Comparison of ENCODE assay signal across 15 cellular contexts in the genomic region with DNA sequence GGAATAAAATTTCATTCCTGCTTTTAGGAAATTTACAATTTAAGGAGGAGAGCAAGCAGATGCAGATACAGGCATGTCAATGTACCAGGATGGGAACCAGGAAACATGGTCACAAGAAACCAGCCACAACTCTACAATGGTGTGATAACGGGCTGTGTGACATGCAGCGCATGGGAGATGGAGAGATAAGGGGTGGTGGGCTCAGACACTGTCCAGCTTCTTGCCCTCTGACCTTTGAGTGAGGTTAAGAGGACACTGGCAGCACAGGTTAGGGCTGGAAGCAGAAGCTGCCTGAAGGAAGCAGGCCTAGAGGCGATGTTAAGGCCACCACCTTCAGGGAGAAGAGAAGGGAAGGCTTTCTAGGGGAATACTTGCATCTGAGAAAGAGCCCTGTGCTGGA. TPM values are rescaled to one million over a fixed set of nuclear protein-coding genes. Genes with fewer than 3 reads are reported as not detected.
A peak's percentile ranks its signal among the peaks of the same experiment; 100 is the strongest.
DNase-seq lines count a peak whose midpoint lies in the region; ATAC-seq, FAIRE-seq and TF ChIP-seq lines count a peak whose summit lies in the region.
"Had no signal": no experiment of that assay in that cellular context is flagged by ENCODE, and none has a peak within 500 bp of the region (broad histone marks: within the 10 kb centered on the region; RNA-seq: fewer than 3 reads in every experiment).

No MANE protein-coding gene starts in this region.

- H3K14ac ChIP-seq in H1 (ENCODE audit: insufficient read length) = no peak overlapping the region

- H3K79me2 ChIP-seq in H1 (ENCODE audit: control insufficient read depth in 1 of 2, insufficient read depth in 2 of 2, low read length in 2 of 2) = peaks cover 24 to 76% of the 10 kb centered on the region in 2 experiments

- H2BK12ac ChIP-seq in H1 (ENCODE audit: low read depth, low read length) = no peak overlapping the region

- H3K4me2 ChIP-seq in H1 (ENCODE audit: insufficient read depth in 1 of 2, low read depth in 2 of 2, low read length in 2 of 2) = no peak overlapping the region

- CTCF ChIA-PET in activated naive CD4-positive, alpha-beta T cell treated with anti-CD3 and anti-CD28 coated beads for 36 hours (lab: Charles Lee) = interaction anchor here (2.2 kb wide), 1 partner anchor 10 kb away, joined by 9 read pairs; no protein-coding TSS in a partner anchor
- CTCF ChIA-PET in H1 (lab: Charles Lee; ENCODE audit: partially characterized antibody) = no interaction called here

- no peaks in the 10 kb centered on the region for H3K9me3 ChIP-seq in T-helper 17 cell (ENCODE audit: control insufficient read depth, low read length, poor library complexity, severe bottlenecking)
- H3K9me3 ChIP-seq in H1 (ENCODE audit: insufficient read depth in 2 of 2, low read depth in 1 of 2, low read length in 1 of 2) = no peaks in the 10 kb centered on the region
- no peaks in the 10 kb centered on the region for H3K9me3 ChIP-seq in endodermal cell (ENCODE audit: control insufficient read depth, low read length)
- H3K9me3 ChIP-seq: Peyer's patch had no signal

- peak overlapping the region; percentile 24; the same call in 1 of the 2 replicates for H2AK5ac ChIP-seq in H1 (ENCODE audit: low read depth, low read length)

- POLR2A ChIA-PET in H1 (lab: Charles Lee; ENCODE audit: partially characterized antibody) = interaction anchor here (0.6 to 3.4 kb wide), 2 partner anchors 11 to 1171 kb away, joined by 5 to 16 read pairs; no protein-coding TSS in a partner anchor

- no peak overlapping the region for H3K4ac ChIP-seq in H1 (replicated peaks; ENCODE audit: insufficient read length, low read depth, low read length)

- no peak for DNase-seq in activated naive CD4-positive, alpha-beta T cell treated with anti-CD3 and anti-CD28 coated beads for 36 hours
- DNase-seq in activated naive CD4-positive, alpha-beta T cell treated with anti-CD3 and anti-CD28 coated beads, Interleukin-2, amount 50 U/mL, for 16 hours = no peak
- DNase-seq in T-helper 17 cell (no peak), H1 (ENCODE audit: low read depth in 1 of 2, low spot score in 2 of 2) (no peak), endodermal cell (no peak), globus pallidus (ENCODE audit: low spot score) (no peak)
- no peak for DNase-seq in stimulated activated naive CD8-positive, alpha-beta T cell treated with anti-CD3 and anti-CD28 coated beads, Interleukin-15, amount 100 ng/mL, for 72 hours
- DNase-seq: DMS153; effector CD4-positive, alpha-beta T cell; foreskin fibroblast; KG1; NCI-H524; Peyer's patch; T-helper 9 cell had no signal

- H3K9me3 Mint-ChIP-seq in activated naive CD4-positive, alpha-beta T cell treated with anti-CD3 and anti-CD28 coated beads for 36 hours = no peaks in the 10 kb centered on the region
- no peaks in the 10 kb centered on the region for H3K9me3 Mint-ChIP-seq in stimulated activated naive CD8-positive, alpha-beta T cell treated with anti-CD3 and anti-CD28 coated beads, Interleukin-15, amount 100 ng/mL, for 72 hours
- H3K9me3 Mint-ChIP-seq in endodermal cell = no peaks in the 10 kb centered on the region

- TF ChIP-seq POLR2A in H1 (IDR thresholded peaks at IDR 0.05; ENCODE audit: control extremely low read depth in 1 of 2, low read depth in 2 of 2, low read length in 2 of 2) = no peak

- H3K36me3 ChIP-seq in H1 (ENCODE audit: control insufficient read depth in 2 of 4, insufficient read depth in 4 of 4, low read length in 3 of 4) (no peaks in the 10 kb centered on the region; a peak in 1 of 8 replicates), endodermal cell (ENCODE audit: control insufficient read depth, insufficient read depth, low read length) (no peaks in the 10 kb centered on the region)
- H3K36me3 ChIP-seq: Peyer's patch had no signal

- 85% methylated on average over 3 of the region's 3 CpGs; no CpG with 5 or more reads in 1 of the 2 experiments for WGBS in H1 (ENCODE audit: extremely low coverage in 1 of 2, insufficient coverage in 1 of 2, insufficient read length in 1 of 2, insufficient replicate concordance in 2 of 2, low coverage in 1 of 2, low lambda C conversion rate in 2 of 2, missing lambda C conversion rate in 1 of 2), 2 experiments
- WGBS in endodermal cell (ENCODE audit: insufficient coverage in 1 of 2, insufficient read length in 1 of 2), 2 experiments = 100% methylated on average over 1 to 3 of the region's 3 CpGs

- intact Hi-C loops in activated naive CD4-positive, alpha-beta T cell treated with anti-CD3 and anti-CD28 coated beads for 36 hours (cut with micrococcal nuclease) = no loop called here

- H3K36me3 Mint-ChIP-seq in activated naive CD4-positive, alpha-beta T cell treated with anti-CD3 and anti-CD28 coated beads for 36 hours (ENCODE audit: low read depth) = peaks cover 4% of the 10 kb centered on the region
- peaks cover 10% of the 10 kb centered on the region for H3K36me3 Mint-ChIP-seq in T-helper 17 cell (ENCODE audit: low read depth)
- no peaks in the 10 kb centered on the region for H3K36me3 Mint-ChIP-seq in endodermal cell (ENCODE audit: low read depth)

- H4K8ac ChIP-seq in H1 (ENCODE audit: extremely low read depth, insufficient read depth, low read length) = no peak overlapping the region

- TF ChIP-seq CTCF in H1 (IDR thresholded peaks at IDR 0.05; ENCODE audit: control extremely low read depth in 1 of 3, insufficient read depth in 1 of 3, low read depth in 1 of 3, low read length in 3 of 3) (no peak), endodermal cell (conservative IDR thresholded peaks at IDR 0.05) (no peak)

- H3K27me3 ChIP-seq in H1 (replicated peaks in 1 of 4; ENCODE audit: control insufficient read depth in 3 of 4, extremely low read depth in 1 of 4, insufficient read depth in 3 of 4, low read length in 3 of 4) (peaks cover 0 to 3% (median 1%) of the 10 kb centered on the region in 4 experiments; a peak in 4 of 7 replicates), endodermal cell (ENCODE audit: control insufficient read depth, insufficient read depth, low read length, poor library complexity, severe bottlenecking) (peaks cover 5% of the 10 kb centered on the region)
- H3K27me3 ChIP-seq: Peyer's patch had no signal

- no peak overlapping the region for H4K5ac ChIP-seq in H1 (ENCODE audit: insufficient read length, low read depth, low read length)

- peaks cover 13% of the 10 kb centered on the region for H3K79me1 ChIP-seq in H1 (ENCODE audit: low read depth, low read length)

- H3K4me1 Mint-ChIP-seq in activated naive CD4-positive, alpha-beta T cell treated with anti-CD3 and anti-CD28 coated beads for 36 hours (ENCODE audit: low read depth) = peaks cover 83% of the 10 kb centered on the region
- H3K4me1 Mint-ChIP-seq in T-helper 17 cell (peaks cover 81% of the 10 kb centered on the region), endodermal cell (peaks cover 77% of the 10 kb centered on the region)
- H3K4me1 Mint-ChIP-seq in stimulated activated naive CD8-positive, alpha-beta T cell treated with anti-CD3 and anti-CD28 coated beads, Interleukin-15, amount 100 ng/mL, for 72 hours = peaks cover 89% of the 10 kb centered on the region

- H3K56ac ChIP-seq in H1 (replicated peaks; ENCODE audit: insufficient read length, low read depth, low read length) = no peak overlapping the region

- ATAC-seq in T-helper 17 cell (no peak), HG03521 (IDR thresholded peaks at IDR 0.05; ENCODE audit: unreplicated experiment) (no peak)
- no peak for ATAC-seq in stimulated activated naive CD8-positive, alpha-beta T cell treated with anti-CD3 and anti-CD28 coated beads, Interleukin-15, amount 100 ng/mL, for 72 hours

- H2BK15ac ChIP-seq in H1 (ENCODE audit: low read length) = no peak overlapping the region

- peaks cover 0 to 2% of the 10 kb centered on the region in 2 experiments for H4K20me1 ChIP-seq in H1 (replicated peaks in 1 of 2; ENCODE audit: control insufficient read depth in 1 of 2, insufficient read depth in 2 of 2, low read length in 2 of 2)

- H3K27me3 Mint-ChIP-seq in activated naive CD4-positive, alpha-beta T cell treated with anti-CD3 and anti-CD28 coated beads for 36 hours (ENCODE audit: low read depth) = no peaks in the 10 kb centered on the region
- no peaks in the 10 kb centered on the region for H3K27me3 Mint-ChIP-seq in T-helper 17 cell
- no peaks in the 10 kb centered on the region for H3K27me3 Mint-ChIP-seq in stimulated activated naive CD8-positive, alpha-beta T cell treated with anti-CD3 and anti-CD28 coated beads, Interleukin-15, amount 100 ng/mL, for 72 hours
- peaks cover 10% of the 10 kb centered on the region for H3K27me3 Mint-ChIP-seq in endodermal cell (ENCODE audit: insufficient read depth)

- H2BK5ac ChIP-seq in H1 (ENCODE audit: low read depth, low read length) = peak overlapping the region; percentile 80; the same call in 1 of the 2 replicates

- no peak overlapping the region; the same call in 1 of the 2 replicates for H2BK20ac ChIP-seq in H1 (ENCODE audit: low read length)

- no peak for TF ChIP-seq RAD21 in H1 (IDR thresholded peaks at IDR 0.05 in 1 of 2, conservative IDR thresholded peaks at IDR 0.05 in 1 of 2; ENCODE audit: low read depth in 2 of 2, low read length in 2 of 2)

- no peak overlapping the region for H2BK120ac ChIP-seq in H1 (replicated peaks; ENCODE audit: low read depth, low read length)

- no peak overlapping the region for H4K91ac ChIP-seq in H1 (replicated peaks; ENCODE audit: insufficient read length, low read length)

- no peak overlapping the region for H3K18ac ChIP-seq in H1 (ENCODE audit: extremely low read depth, low read length)

- H3K9ac ChIP-seq in H1 (replicated peaks in 1 of 4; ENCODE audit: extremely low read depth in 1 of 4, low read depth in 3 of 4, low read length in 3 of 4) (no peak overlapping the region), endodermal cell (ENCODE audit: extremely low read depth, low read length, poor library complexity, severe bottlenecking) (no peak overlapping the region)

- FAIRE-seq in H1 (lab: Jason Lieb, UNC) = no peak

- H3K27ac ChIP-seq in H1 (ENCODE audit: low read depth, low read length) = no peak overlapping the region
- H3K27ac ChIP-seq in endodermal cell (ENCODE audit: low read depth, low read length) = no peak overlapping the region
- H3K27ac ChIP-seq: Peyer's patch had no signal

- H3K4me3 ChIP-seq in H1 (ENCODE audit: extremely low read depth in 1 of 4, insufficient read depth in 2 of 4, low read depth in 3 of 4, low read length in 4 of 4) = no peak overlapping the region
- H3K4me3 ChIP-seq in endodermal cell (ENCODE audit: low read length) = no peak overlapping the region

- H3K4me1 ChIP-seq in H1 (replicated peaks in 1 of 4; ENCODE audit: control insufficient read depth in 3 of 4, insufficient read depth in 4 of 4, low read length in 3 of 4) (peaks cover 16 to 33% (median 21%) of the 10 kb centered on the region in 4 experiments), endodermal cell (ENCODE audit: control insufficient read depth, insufficient read depth, low read length) (peaks cover 7% of the 10 kb centered on the region)

- peak overlapping the region; percentile 22 for H3K4me3 Mint-ChIP-seq in activated naive CD4-positive, alpha-beta T cell treated with anti-CD3 and anti-CD28 coated beads for 36 hours
- H3K4me3 Mint-ChIP-seq in T-helper 17 cell (peak overlapping the region; percentile 99), endodermal cell (no peak overlapping the region)
- H3K4me3 Mint-ChIP-seq in stimulated activated naive CD8-positive, alpha-beta T cell treated with anti-CD3 and anti-CD28 coated beads, Interleukin-15, amount 100 ng/mL, for 72 hours = peak overlapping the region; percentile 93 to 98

- H3K23ac ChIP-seq in H1 (ENCODE audit: insufficient read length) = no peak overlapping the region

- H3K23me2 ChIP-seq in H1 (ENCODE audit: low read depth, low read length) = peaks cover 10% of the 10 kb centered on the region

- no peak overlapping the region for H2AFZ ChIP-seq in H1 (ENCODE audit: low read length)

- no peak for TF ChIP-seq EP300 in H1 (IDR thresholded peaks at IDR 0.05; ENCODE audit: borderline replicate concordance in 1 of 2, low read depth in 2 of 2, low read length in 2 of 2)

- peak overlapping the region; percentile 92 for H3K27ac Mint-ChIP-seq in activated naive CD4-positive, alpha-beta T cell treated with anti-CD3 and anti-CD28 coated beads for 36 hours
- peak overlapping the region; percentile 99 for H3K27ac Mint-ChIP-seq in T-helper 17 cell
- H3K27ac Mint-ChIP-seq in stimulated activated naive CD8-positive, alpha-beta T cell treated with anti-CD3 and anti-CD28 coated beads, Interleukin-15, amount 100 ng/mL, for 72 hours = peak overlapping the region; percentile 75 to 99
- H3K27ac Mint-ChIP-seq in endodermal cell = no peak overlapping the region

RNA-seq across cellular contexts. Expression of a gene that starts 3.0 kb away (rescaled TPM):
- 10 to 100 TPM; 66.8 to 67.2 TPM for total RNA-seq in activated naive CD4-positive, alpha-beta T cell treated with anti-CD3 and anti-CD28 coated beads for 36 hours
- total RNA-seq in T-helper 17 cell = 100 to 1,000 TPM; 273 to 331 TPM
- total RNA-seq in H1 (2021; fragmentation: NEBNext Ultra II Directional; extraction: Animal tissue kit (Norgen Biotek cat#: 25700)) = 65.5 and 66.6 TPM in 2 replicates
- polyA plus RNA-seq in H1 (2011; rRNA removed) = 38.1 and 90.3 TPM in 2 replicates
- polyA plus RNA-seq in H1 (2011; cell fraction: cytosol; rRNA removed) = 40.1 TPM
- polyA plus RNA-seq in H1 (2011; cell fraction: nucleus; rRNA removed) = 217 TPM
- 27.0 to 38.1 TPM (median 34.7 TPM) in 4 replicates for polyA plus RNA-seq in H1 (2012, experiment 1 of 2)
- polyA plus RNA-seq in H1 (2012, experiment 2 of 2) = 2.3 TPM
- polyA plus RNA-seq in H1 (2013, experiment 1 of 2) = 45.2 TPM
- polyA plus RNA-seq in H1 (2013, experiment 2 of 2) = 33.1 TPM
- 340 and 508 TPM in 2 replicates for polyA minus RNA-seq in H1 (2011; rRNA and poly(A)+ RNA removed)
- 105 TPM for polyA minus RNA-seq in H1 (2011; cell fraction: cytosol; rRNA and poly(A)+ RNA removed)
- polyA minus RNA-seq in H1 (2011; cell fraction: nucleus; rRNA and poly(A)+ RNA removed) = 189 TPM
- total RNA-seq in endodermal cell = 10 to 100 TPM; 56.4 to 57.5 TPM
- 14.7 TPM for polyA plus RNA-seq in endodermal cell (2013, experiment 1 of 2)
- 15.0 TPM for polyA plus RNA-seq in endodermal cell (2013, experiment 2 of 2)
